ENCODE assay signal across 22 cellular contexts in genomic region chr5:145824040-145824439, GRCh38. TPM values are rescaled to one million over a fixed set of nuclear protein-coding genes. Genes with fewer than 3 reads are reported as not detected.
DNase-seq lines count a peak whose midpoint lies in the region; TF ChIP-seq lines count a peak whose summit lies in the region.
"Had no signal": no experiment of that assay in that cellular context is flagged by ENCODE, and none has a peak within 500 bp of the region (broad histone marks: within the 10 kb centered on the region; RNA-seq: fewer than 3 reads in every experiment).

No MANE protein-coding gene starts in this region.

- no peak overlapping the region for H3K4me2 ChIP-seq in neuronal stem cell (ENCODE audit: insufficient read depth, low read length, poor library complexity, severe bottlenecking)

- DNase-seq in NCI-H69 (lab: John Stamatoyannopoulos, UW) (peak; percentile 12), choroid plexus epithelial cell (ENCODE audit: low read depth) (peak; percentile 65), iris pigment epithelial cell (ENCODE audit: low read depth) (peak; percentile 55), neuronal stem cell (ENCODE audit: low spot score) (no peak), NCI-H1436 treated with DMSO at 0.1 percent for 48 hours (lab: John Stamatoyannopoulos, UW) (no peak), DMS53 treated with DMSO at 0.1 percent for 48 hours (lab: John Stamatoyannopoulos, UW; ENCODE audit: unreplicated experiment) (no peak), NCI-H1048 (lab: John Stamatoyannopoulos, UW) (no peak)
- DNase-seq in activated CD4-positive, alpha-beta T cell treated with anti-CD3 and anti-CD28 coated beads, Interleukin-2, amount 10 ng/mL, durations not matched to agents 24 days and 14 days, result no peak
- DNase-seq: ACHN; Calu3; CD4-positive, CD25-positive, alpha-beta regulatory T cell; DMS79; NCI-H1092 treated with DMSO at 0.1 percent for 48 hours; NCI-H1930; NCI-H524; NK-92 treated with Interleukin-12 subunit alpha and Interleukin-12 subunit beta, amount 100 ng/mL, for 24 hours; OCI-M1; SJCRH30 had no signal

- no peak overlapping the region for H3K14ac ChIP-seq in neuronal stem cell (ENCODE audit: low read length)

- peaks cover 0 to 2% of the 10 kb centered on the region in 2 donors for H3K4me1 ChIP-seq in neuronal stem cell (ENCODE audit: control insufficient read depth in 2 of 2, insufficient read depth in 1 of 2, low read depth in 1 of 2, low read length in 2 of 2)
- H3K4me1 ChIP-seq: SJCRH30 had no signal

- no peak overlapping the region for H2BK12ac ChIP-seq in neuronal stem cell (ENCODE audit: low read length)

- H3K23ac ChIP-seq in neuronal stem cell (ENCODE audit: low read depth, low read length, poor library complexity), result no peak overlapping the region

- H2BK5ac ChIP-seq in neuronal stem cell (ENCODE audit: low read length), result no peak overlapping the region

- H3K27ac Mint-ChIP-seq in activated CD4-positive, alpha-beta T cell treated with anti-CD3 and anti-CD28 coated beads, Interleukin-2, amount 10 ng/mL, durations not matched to agents 24 days and 14 days, result no peak overlapping the region
- H3K27ac Mint-ChIP-seq: CD4-positive, CD25-positive, alpha-beta regulatory T cell had no signal

- H3K4me3 ChIP-seq in choroid plexus epithelial cell (ENCODE audit: low read depth, low read length) (no peak overlapping the region), neuronal stem cell (ENCODE audit: low read length in 2 of 2) (no peak overlapping the region)
- H3K4me3 ChIP-seq: SJCRH30 had no signal

- H3K36me3 ChIP-seq in neuronal stem cell (replicated peaks in 1 of 2; ENCODE audit: control insufficient read depth in 2 of 2, insufficient read depth in 2 of 2, low read length in 2 of 2), result no peaks in the 10 kb centered on the region
- H3K36me3 ChIP-seq: SJCRH30 had no signal

- no peak overlapping the region for H3K27ac ChIP-seq in neuronal stem cell (replicated peaks; ENCODE audit: low read length)
- H3K27ac ChIP-seq: RWPE1, SJCRH30 had no signal

- H3K79me1 ChIP-seq in neuronal stem cell (ENCODE audit: low read depth, low read length), result no peaks in the 10 kb centered on the region

- no peaks in the 10 kb centered on the region for H3K27me3 ChIP-seq in neuronal stem cell (ENCODE audit: control insufficient read depth in 3 of 3, insufficient read depth in 3 of 3, low read depth in 1 of 3, low read length in 3 of 3)
- H3K27me3 ChIP-seq: SJCRH30 had no signal

- H3K4me1 Mint-ChIP-seq in activated CD4-positive, alpha-beta T cell treated with anti-CD3 and anti-CD28 coated beads, Interleukin-2, amount 10 ng/mL, durations not matched to agents 24 days and 14 days, result peaks cover 2% of the 10 kb centered on the region

- H4K8ac ChIP-seq in neuronal stem cell (ENCODE audit: low read depth, low read length), result no peak overlapping the region

- TF ChIP-seq CTCF in choroid plexus epithelial cell (conservative IDR thresholded peaks at IDR 0.05; ENCODE audit: low read depth, low read length), result no peak

- no peak overlapping the region for H2BK120ac ChIP-seq in neuronal stem cell (ENCODE audit: low read depth, low read length)

- H3K36me3 Mint-ChIP-seq in activated CD4-positive, alpha-beta T cell treated with anti-CD3 and anti-CD28 coated beads, Interleukin-2, amount 10 ng/mL, durations not matched to agents 24 days and 14 days (ENCODE audit: low read depth), result no peaks in the 10 kb centered on the region
- H3K36me3 Mint-ChIP-seq: CD4-positive, CD25-positive, alpha-beta regulatory T cell had no signal

- no peak overlapping the region for H2BK15ac ChIP-seq in neuronal stem cell (ENCODE audit: low read length)

- H3K9ac ChIP-seq in neuronal stem cell (ENCODE audit: low read depth, low read length, poor library complexity), result no peak overlapping the region

- intact Hi-C loops in activated CD4-positive, alpha-beta T cell treated with anti-CD3 and anti-CD28 coated beads, Interleukin-2, amount 10 ng/mL, durations not matched to agents 24 days and 14 days (cut with micrococcal nuclease), result no loop called here

- H3K4ac ChIP-seq in neuronal stem cell (ENCODE audit: low read length), result no peak overlapping the region

- no CpG with 5 or more reads among the region's 4 CpGs for WGBS in neuronal stem cell (ENCODE audit: extremely low coverage in 2 of 2, insufficient read length in 2 of 2, insufficient replicate concordance in 1 of 2), 2 donors

- no peak overlapping the region for H3K18ac ChIP-seq in neuronal stem cell (ENCODE audit: low read length)

- H3K9me3 ChIP-seq in neuronal stem cell (replicated peaks in 1 of 2; ENCODE audit: control insufficient read depth in 2 of 2, insufficient read depth in 1 of 2, low read depth in 1 of 2, low read length in 2 of 2), result no peaks in the 10 kb centered on the region
- H3K9me3 ChIP-seq: SJCRH30 had no signal

- H3K27me3 Mint-ChIP-seq in activated CD4-positive, alpha-beta T cell treated with anti-CD3 and anti-CD28 coated beads, Interleukin-2, amount 10 ng/mL, durations not matched to agents 24 days and 14 days, result no peaks in the 10 kb centered on the region
- H3K27me3 Mint-ChIP-seq: CD4-positive, CD25-positive, alpha-beta regulatory T cell had no signal

- H4K91ac ChIP-seq in neuronal stem cell (ENCODE audit: low read depth, low read length, poor library complexity), result no peak overlapping the region

- no peak overlapping the region for H3K4me3 Mint-ChIP-seq in activated CD4-positive, alpha-beta T cell treated with anti-CD3 and anti-CD28 coated beads, Interleukin-2, amount 10 ng/mL, durations not matched to agents 24 days and 14 days
- H3K4me3 Mint-ChIP-seq: CD4-positive, CD25-positive, alpha-beta regulatory T cell had no signal

- H2AFZ ChIP-seq in neuronal stem cell (ENCODE audit: low read length), result peak overlapping the region; percentile 63

- no peak overlapping the region for H2AK5ac ChIP-seq in neuronal stem cell (ENCODE audit: low read depth, low read length)

- H3K9me3 Mint-ChIP-seq in activated CD4-positive, alpha-beta T cell treated with anti-CD3 and anti-CD28 coated beads, Interleukin-2, amount 10 ng/mL, durations not matched to agents 24 days and 14 days, result no peaks in the 10 kb centered on the region
- H3K9me3 Mint-ChIP-seq: CD4-positive, CD25-positive, alpha-beta regulatory T cell had no signal

RNA-seq across cellular contexts. Expression of gene PRELID2, which starts 11.1 kb away (rescaled TPM):
- 16.2 TPM for polyA plus RNA-seq in neuronal stem cell (2013, experiment 1 of 2)
- polyA plus RNA-seq in neuronal stem cell (2013, experiment 2 of 2), result 16.6 TPM
- total RNA-seq in activated CD4-positive, alpha-beta T cell treated with anti-CD3 and anti-CD28 coated beads, Interleukin-2, amount 10 ng/mL, durations not matched to agents 24 days and 14 days, result 3.1 and 3.6 TPM in 2 replicates

RNA-seq across cellular contexts. Expression of gene GRXCR2, which starts 48.8 kb away (rescaled TPM):
- not detected for polyA plus RNA-seq in neuronal stem cell (2013, experiment 1 of 2)
- polyA plus RNA-seq in neuronal stem cell (2013, experiment 2 of 2), result not detected
- total RNA-seq in activated CD4-positive, alpha-beta T cell treated with anti-CD3 and anti-CD28 coated beads, Interleukin-2, amount 10 ng/mL, durations not matched to agents 24 days and 14 days, result not detected in 2 replicates
- total RNA-seq: Calu3; CD4-positive, CD25-positive, alpha-beta regulatory T cell; G401; HT1080; MCF 10A; SJCRH30 had no signal

Comparison
In these comparisons a context has a peak if more than half of its experiments do, and no peak if none do; other contexts are left out.
1. DNase-seq: peak in NCI-H69 (single experiment), choroid plexus epithelial cell (single experiment) and iris pigment epithelial cell (single experiment); none in neuronal stem cell (single experiment), NCI-H1436 treated with DMSO at 0.1 percent for 48 hours (single experiment), activated CD4-positive, alpha-beta T cell treated with anti-CD3 and anti-CD28 coated beads, Interleukin-2, amount 10 ng/mL, durations not matched to agents 24 days and 14 days (single experiment), DMS53 treated with DMSO at 0.1 percent for 48 hours (single experiment) and NCI-H1048 (single experiment).